In genomic region chr19:45469835-45470146, GRCh38 we compare ENCODE assay signal across 1 cellular context.
TF ChIP-seq lines count a peak whose summit lies in the region.

No MANE protein-coding gene starts in this region.

TF ChIP-seq in HepG2, 621 proteins besides CTCF, POLR2A, EP300 and RAD21 (continues in another document):
- no peak for TF ChIP-seq GRHL1 (CRISPR knock-in tag; conservative IDR thresholded peaks at IDR 0.05)
- 0 out of 2 replicates have a peak, but pooled peaks have one; percentile 22 for TF ChIP-seq MTERF4 (CRISPR knock-in tag; IDR thresholded peaks at IDR 0.05)
- 0 out of 2 replicates have a peak, but pooled peaks have one; percentile 12 for TF ChIP-seq ZFX (CRISPR knock-in tag; IDR thresholded peaks at IDR 0.05; ENCODE audit: low read depth)
- no peak for TF ChIP-seq CERS6 (CRISPR knock-in tag; IDR thresholded peaks at IDR 0.05)
- TF ChIP-seq ZHX2 (IDR thresholded peaks at IDR 0.05; ENCODE audit: low read depth) = no peak
- TF ChIP-seq ZHX2 (CRISPR knock-in tag; IDR thresholded peaks at IDR 0.05; ENCODE audit: borderline replicate concordance) = no peak
- no peak for TF ChIP-seq GTF3A (CRISPR knock-in tag; conservative IDR thresholded peaks at IDR 0.05)
- TF ChIP-seq MAZ (IDR thresholded peaks at IDR 0.05; ENCODE audit: borderline replicate concordance, low read depth, low read length) = peak; percentile 25; the same call in 1 of the 2 replicates
- no peak for TF ChIP-seq MAZ (CRISPR knock-in tag; IDR thresholded peaks at IDR 0.05; ENCODE audit: low read depth)
- no peak for TF ChIP-seq ZFP62 (CRISPR knock-in tag; IDR thresholded peaks at IDR 0.05)
- peak; percentile 41; the same call in 1 of the 2 replicates for TF ChIP-seq DR1 (CRISPR knock-in tag; IDR thresholded peaks at IDR 0.05)
- TF ChIP-seq ZFP1 (CRISPR knock-in tag; IDR thresholded peaks at IDR 0.05) = no peak
- TF ChIP-seq ADNP (CRISPR knock-in tag; IDR thresholded peaks at IDR 0.05) = no peak
- no peak for TF ChIP-seq ZNF232 (CRISPR knock-in tag; IDR thresholded peaks at IDR 0.05; ENCODE audit: borderline replicate concordance)
- no peak for TF ChIP-seq RFX3 (CRISPR knock-in tag; IDR thresholded peaks at IDR 0.05)
- TF ChIP-seq PITX1 (CRISPR knock-in tag; IDR thresholded peaks at IDR 0.05) = 0 out of 2 replicates have a peak, but pooled peaks have one; percentile 19
- TF ChIP-seq E2F1 (CRISPR knock-in tag; IDR thresholded peaks at IDR 0.05) = no peak
- TF ChIP-seq MLXIP (CRISPR knock-in tag; IDR thresholded peaks at IDR 0.05; ENCODE audit: borderline replicate concordance) = no peak
- no peak for TF ChIP-seq NCOR1 (IDR thresholded peaks at IDR 0.05; ENCODE audit: borderline replicate concordance, low read length)
- no peak; the same call in 1 of the 2 replicates for TF ChIP-seq NFYB (CRISPR knock-in tag; IDR thresholded peaks at IDR 0.05)
- TF ChIP-seq HNRNPH1 (optimal IDR thresholded peaks at IDR 0.05; ENCODE audit: low read depth, low read length) = peak; percentile 83
- peak; percentile 96 for TF ChIP-seq DRAP1 (CRISPR knock-in tag; IDR thresholded peaks at IDR 0.05)
- no peak for TF ChIP-seq ZNF776 (CRISPR knock-in tag; IDR thresholded peaks at IDR 0.05)
- TF ChIP-seq ZSCAN31 (CRISPR knock-in tag; IDR thresholded peaks at IDR 0.05; ENCODE audit: low read depth) = no peak
- peak; percentile 63; the same call in 1 of the 2 replicates for TF ChIP-seq ARNT2 (CRISPR knock-in tag; IDR thresholded peaks at IDR 0.05; ENCODE audit: low read depth)
- 0 out of 2 replicates have a peak, but pooled peaks have one; percentile 35 for TF ChIP-seq POLR2G (IDR thresholded peaks at IDR 0.05; ENCODE audit: low read depth, low read length)
- TF ChIP-seq POLR2AphosphoS5 (IDR thresholded peaks at IDR 0.05; ENCODE audit: low read depth, low read length) = peak; percentile 56
- TF ChIP-seq ZNF263 (CRISPR knock-in tag; IDR thresholded peaks at IDR 0.05) = no peak
- 0 out of 2 replicates have a peak, but pooled peaks have one; percentile 39 for TF ChIP-seq ZNF280D (CRISPR knock-in tag; IDR thresholded peaks at IDR 0.05)
- TF ChIP-seq ZNF782 (CRISPR knock-in tag; IDR thresholded peaks at IDR 0.05; ENCODE audit: borderline replicate concordance) = no peak
- no peak for TF ChIP-seq ZNF333 (CRISPR knock-in tag; IDR thresholded peaks at IDR 0.05; ENCODE audit: borderline replicate concordance)
- TF ChIP-seq TRAFD1 (CRISPR knock-in tag; IDR thresholded peaks at IDR 0.05; ENCODE audit: borderline replicate concordance) = no peak
- no peak for TF ChIP-seq SRSF4 (IDR thresholded peaks at IDR 0.05; ENCODE audit: low read depth, low read length, poor library complexity, severe bottlenecking)
- TF ChIP-seq MYNN (CRISPR knock-in tag; IDR thresholded peaks at IDR 0.05; ENCODE audit: low read depth) = no peak
- TF ChIP-seq PHF21A (CRISPR knock-in tag; IDR thresholded peaks at IDR 0.05) = no peak
- no peak for TF ChIP-seq ETV6 (CRISPR knock-in tag; conservative IDR thresholded peaks at IDR 0.05)
- 0 out of 2 replicates have a peak, but pooled peaks have one; percentile 11 for TF ChIP-seq ZNF629 (CRISPR knock-in tag; conservative IDR thresholded peaks at IDR 0.05)
- TF ChIP-seq ZNF746 (CRISPR knock-in tag; IDR thresholded peaks at IDR 0.05) = 0 out of 2 replicates have a peak, but pooled peaks have one; percentile 22
